Comparison of ENCODE assay signal across 1 cellular context in genomic region chr15:69903476-69904295, GRCh38.
TF ChIP-seq lines count a peak whose summit lies in the region.

No MANE protein-coding gene starts in this region.

TF ChIP-seq in H1, 55 proteins besides CTCF, POLR2A, EP300 and RAD21 (continued from another document):
- no peak for TF ChIP-seq E2F6 (IDR thresholded peaks at IDR 0.05)
- no peak for TF ChIP-seq SRF (IDR thresholded peaks at IDR 0.05; ENCODE audit: low read depth, low read length)
- no peak for TF ChIP-seq CTBP2 (IDR thresholded peaks at IDR 0.05; ENCODE audit: borderline replicate concordance, insufficient read depth, insufficient read length, low read length)
- no peak for TF ChIP-seq ASH2L (IDR thresholded peaks at IDR 0.05; ENCODE audit: low read length)
